ENCODE assay signal across 16 cellular contexts in the genomic region with DNA sequence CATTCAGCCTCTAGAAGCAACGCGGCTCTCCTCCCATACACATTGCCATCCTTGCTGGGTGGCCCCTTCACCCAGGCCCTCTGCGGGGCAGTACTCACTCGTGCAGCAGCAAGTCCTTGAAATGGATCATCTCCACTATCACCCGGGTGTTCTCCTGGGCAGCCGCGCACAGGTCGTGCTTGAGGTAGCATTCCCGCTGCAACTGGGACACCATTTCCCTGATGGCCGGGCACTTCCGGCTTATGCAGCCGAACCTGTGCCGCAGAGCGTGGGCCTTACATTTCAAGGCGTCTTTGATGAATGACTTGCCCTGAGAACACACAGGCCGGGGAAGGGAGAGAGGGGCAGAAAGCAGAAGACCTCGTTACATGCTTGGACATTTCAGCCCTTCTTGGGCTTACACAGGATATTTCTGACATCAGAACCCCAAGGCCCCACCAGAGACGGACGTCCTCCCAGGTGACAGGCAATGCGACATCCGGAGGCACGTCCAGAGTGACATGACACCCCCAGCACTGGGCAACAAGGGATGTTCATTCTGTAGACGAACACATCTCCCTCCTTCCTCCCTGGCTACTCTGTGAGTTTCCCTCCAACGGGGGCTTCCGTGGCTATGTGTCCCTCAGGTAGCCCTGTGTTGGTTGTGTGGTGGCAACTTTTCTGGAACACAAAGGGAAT. TPM values are rescaled to one million over a fixed set of nuclear protein-coding genes. Genes with fewer than 3 reads are reported as not detected.
DNase-seq lines count a peak whose midpoint lies in the region; ATAC-seq, FAIRE-seq and TF ChIP-seq lines count a peak whose summit lies in the region.
"Had no signal": no experiment of that assay in that cellular context is flagged by ENCODE, and none has a peak within 500 bp of the region (broad histone marks: within the 10 kb centered on the region; RNA-seq: fewer than 3 reads in every experiment).

No MANE protein-coding gene starts in this region.

- peaks cover 0 to 88% of the 10 kb centered on the region in 2 donors for H3K4me1 ChIP-seq in right atrium auricular region
- H3K4me1 ChIP-seq in colonic mucosa: no peaks in the 10 kb centered on the region

- DNase-seq in right atrium auricular region (ENCODE audit: low spot score) (no peak), Right ventricle myocardium superior (no peak), colonic mucosa (no peak), myocyte (ENCODE audit: low read depth) (peak; percentile 16), urothelium cell line (ENCODE audit: low spot score) (no peak), NCI-H1105 treated with DMSO at 0.1 percent for 48 hours (lab: John Stamatoyannopoulos, UW) (no peak), dermis blood vessel endothelial cell (no peak)
- DNase-seq: activated CD4-positive, CD25-positive, alpha-beta regulatory T cell; activated CD8-positive, alpha-beta memory T cell treated with anti-CD3 and anti-CD28 coated beads, Interleukin-2, amount 10 ng/mL, durations not matched to agents 7 days and 5 days; activated naive CD4-positive, alpha-beta T cell treated with Interleukin-2 at 50 U/mL for 16 hours; glutamatergic neuron; NCI-H226; stimulated activated CD4-positive, alpha-beta T cell treated with anti-CD3 and anti-CD28 coated beads, Interleukin-4, amount 100 ng/mL, for 1 hour had no signal

- peak; percentile 17 for FAIRE-seq in urothelium cell line (lab: Jason Lieb, UNC)
- FAIRE-seq: endometrium, keratinocyte had no signal

- H3K27ac ChIP-seq in right atrium auricular region (peak overlapping the region; percentile 80 to 81), colonic mucosa (peak overlapping the region; percentile 1)

- H3K9ac ChIP-seq in colonic mucosa (ENCODE audit: low read depth in 2 of 2, low read length in 2 of 2): peak overlapping the region; percentile 21 to 35

- ATAC-seq in Right ventricle myocardium superior (ENCODE audit: poor library complexity): no peak
- no peak for ATAC-seq in GM18868 (IDR thresholded peaks at IDR 0.05; ENCODE audit: unreplicated experiment)
- ATAC-seq: activated CD8-positive, alpha-beta memory T cell treated with anti-CD3 and anti-CD28 coated beads, Interleukin-2, amount 10 ng/mL, durations not matched to agents 7 days and 5 days had no signal

- H3K36me3 ChIP-seq in right atrium auricular region: peaks cover 3% of the 10 kb centered on the region
- H3K36me3 ChIP-seq in colonic mucosa: no peaks in the 10 kb centered on the region

- H3K4me3 ChIP-seq in right atrium auricular region: peak overlapping the region in 1 of 2 donors; percentile 16
- H3K4me3 ChIP-seq in colonic mucosa: no peak overlapping the region

- no peaks in the 10 kb centered on the region for H3K27me3 ChIP-seq in right atrium auricular region
- peaks cover 24% of the 10 kb centered on the region for H3K27me3 ChIP-seq in colonic mucosa

- no peaks in the 10 kb centered on the region for H3K9me3 ChIP-seq in right atrium auricular region
- H3K9me3 ChIP-seq in colonic mucosa: no peaks in the 10 kb centered on the region

- TF ChIP-seq CTCF in right atrium auricular region (IDR thresholded peaks at IDR 0.05): no peak
- TF ChIP-seq CTCF in colonic mucosa (IDR thresholded peaks at IDR 0.05): no peak

- intact Hi-C loops in Right ventricle myocardium superior (cut with DNase I): no loop called here
- intact Hi-C loops in colonic mucosa (cut with DNase I): no loop called here

RNA-seq across cellular contexts. Expression of a gene that starts 5.0 kb away (rescaled TPM):
- total RNA-seq in right atrium auricular region (10 to 100 TPM; 16.0 to 16.1 TPM), Right ventricle myocardium superior (9.6 TPM), colonic mucosa (1 to 10 TPM; 1.8 to 2.5 TPM), myocyte (482 and 489 TPM in 2 replicates), dermis blood vessel endothelial cell (11.7 and 39.3 TPM in 2 replicates)
- 203 TPM for polyA plus RNA-seq in myocyte (2012)

Comparison
In these comparisons a context has a peak if more than half of its experiments do, and no peak if none do; other contexts are left out.
1. RNA of a gene that starts 5.0 kb away (total RNA-seq): 482 to 489 TPM in myocyte; 11.7 to 39.3 TPM in dermis blood vessel endothelial cell, 16.0 to 16.1 TPM in right atrium auricular region, 9.6 TPM in Right ventricle myocardium superior (single experiment) and 1.8 to 2.5 TPM in colonic mucosa; every median in the first group is over 10 times any median in the second.